In genomic region chr2:64274399-64275173, GRCh38 we compare ENCODE assay signal across 12 cellular contexts.
A peak's percentile ranks its signal among the peaks of the same experiment; 100 is the strongest.
DNase-seq lines count a peak whose midpoint lies in the region; ATAC-seq and TF ChIP-seq lines count a peak whose summit lies in the region.
"Had no signal": no experiment of that assay in that cellular context is flagged by ENCODE, and none has a peak within 500 bp of the region (broad histone marks: within the 10 kb centered on the region; RNA-seq: fewer than 3 reads in every experiment).

No MANE protein-coding gene starts in this region.

- DNase-seq in DMS79 treated with DMSO at 0.1 percent for 48 hours (lab: John Stamatoyannopoulos, UW) (peak; percentile 70), RWPE2 (ENCODE audit: low spot score) (no peak), esophagus muscularis mucosa (ENCODE audit: extremely low spot score) (no peak), sigmoid colon (no peak), HEK293T (ENCODE audit: extremely low spot score) (no peak), medulla oblongata (ENCODE audit: extremely low spot score) (no peak)
- DNase-seq in activated CD4-positive, alpha-beta memory T cell treated with anti-CD3 and anti-CD28 coated beads, Interleukin-2, amount 10 ng/mL, durations not matched to agents 7 days and 5 days: no peak
- DNase-seq: NK-92 treated with Interleukin-12 subunit alpha and Interleukin-12 subunit beta, amount 100 ng/mL, for 24 hours had no signal

- POLR2A ChIA-PET in HEK293T (lab: Yijun Ruan, JAX): no interaction called here
- POLR2A ChIA-PET in activated CD4-positive, alpha-beta memory T cell treated with anti-CD3 and anti-CD28 coated beads, Interleukin-2, amount 10 ng/mL, durations not matched to agents 7 days and 5 days (lab: Charles Lee): no interaction called here

- no peak overlapping the region for H3K4me3 ChIP-seq in RWPE2 (ENCODE audit: severe bottlenecking)
- H3K4me3 ChIP-seq in esophagus muscularis mucosa: no peak overlapping the region
- H3K4me3 ChIP-seq in sigmoid colon: peak overlapping the region in 2 of 4 donors; percentile 5 to 18
- H3K4me3 ChIP-seq: pancreas had no signal

- no peak overlapping the region for H3K4me3 Mint-ChIP-seq in activated CD4-positive, alpha-beta memory T cell treated with anti-CD3 and anti-CD28 coated beads, Interleukin-2, amount 10 ng/mL, durations not matched to agents 7 days and 5 days

- H3K27ac Mint-ChIP-seq in activated CD4-positive, alpha-beta memory T cell treated with anti-CD3 and anti-CD28 coated beads, Interleukin-2, amount 10 ng/mL, durations not matched to agents 7 days and 5 days: no peak overlapping the region

- no peak for TF ChIP-seq EP300 in esophagus muscularis mucosa (IDR thresholded peaks at IDR 0.05)
- no peak for TF ChIP-seq EP300 in sigmoid colon (IDR thresholded peaks at IDR 0.05)

- H3K4me1 ChIP-seq in RWPE2 (ENCODE audit: insufficient read depth, poor library complexity, severe bottlenecking) (peaks cover 44% of the 10 kb centered on the region), esophagus muscularis mucosa (peaks cover 21 to 34% (median 27%) of the 10 kb centered on the region in 4 donors), sigmoid colon (peaks cover 0 to 36% (median 27%) of the 10 kb centered on the region in 4 donors)

- H3K27ac ChIP-seq in RWPE2 (ENCODE audit: poor library complexity, severe bottlenecking) (peak overlapping the region; percentile 97), esophagus muscularis mucosa (replicated peaks in 1 of 4) (peak overlapping the region; percentile 63 to 79 (median 74)), sigmoid colon (peak overlapping the region; percentile 66 to 82 (median 75))
- H3K27ac ChIP-seq: VCaP had no signal

- intact Hi-C loops in esophagus muscularis mucosa (cut with DNase I) (loop anchor here (5.0 kb wide), 1 partner anchor 47 kb away; no protein-coding TSS in a partner anchor), sigmoid colon (cut with DNase I) (loop anchor here (5.0 kb wide), 2 partner anchors 42 to 132 kb away; partner anchors contain the start of gene PELI1)

- CTCF ChIA-PET in HEK293T (lab: Yijun Ruan, JAX): no interaction called here
- CTCF ChIA-PET in activated CD4-positive, alpha-beta memory T cell treated with anti-CD3 and anti-CD28 coated beads, Interleukin-2, amount 10 ng/mL, durations not matched to agents 7 days and 5 days (lab: Charles Lee): no interaction called here

- ATAC-seq in RWPE2 (ENCODE audit: low read depth) (no peak), HG03159 (IDR thresholded peaks at IDR 0.05; ENCODE audit: unreplicated experiment) (no peak)

- H3K4me1 Mint-ChIP-seq in activated CD4-positive, alpha-beta memory T cell treated with anti-CD3 and anti-CD28 coated beads, Interleukin-2, amount 10 ng/mL, durations not matched to agents 7 days and 5 days: peaks cover 26% of the 10 kb centered on the region

- TF ChIP-seq CTCF in RWPE2 (IDR thresholded peaks at IDR 0.05; ENCODE audit: poor library complexity, severe bottlenecking) (no peak), esophagus muscularis mucosa (IDR thresholded peaks at IDR 0.05) (no peak), sigmoid colon (IDR thresholded peaks at IDR 0.05) (no peak)

- no peaks in the 10 kb centered on the region for H3K36me3 ChIP-seq in RWPE2 (ENCODE audit: low read depth)
- no peaks in the 10 kb centered on the region for H3K36me3 ChIP-seq in esophagus muscularis mucosa
- no peaks in the 10 kb centered on the region for H3K36me3 ChIP-seq in sigmoid colon
- H3K36me3 ChIP-seq: brain microvascular endothelial cell, pancreas had no signal

- H3K27me3 ChIP-seq in RWPE2 (ENCODE audit: insufficient read depth, poor library complexity, severe bottlenecking) (no peaks in the 10 kb centered on the region), esophagus muscularis mucosa (no peaks in the 10 kb centered on the region), sigmoid colon (no peaks in the 10 kb centered on the region)
- H3K27me3 ChIP-seq: brain microvascular endothelial cell, pancreas had no signal

- no peaks in the 10 kb centered on the region for H3K36me3 Mint-ChIP-seq in activated CD4-positive, alpha-beta memory T cell treated with anti-CD3 and anti-CD28 coated beads, Interleukin-2, amount 10 ng/mL, durations not matched to agents 7 days and 5 days (ENCODE audit: low read depth)

- H3K9me3 ChIP-seq in RWPE2 (ENCODE audit: severe bottlenecking) (no peaks in the 10 kb centered on the region), esophagus muscularis mucosa (no peaks in the 10 kb centered on the region), sigmoid colon (no peaks in the 10 kb centered on the region)
- H3K9me3 ChIP-seq: pancreas had no signal

- H3K27me3 Mint-ChIP-seq in activated CD4-positive, alpha-beta memory T cell treated with anti-CD3 and anti-CD28 coated beads, Interleukin-2, amount 10 ng/mL, durations not matched to agents 7 days and 5 days: no peaks in the 10 kb centered on the region

- 79% methylated on average over 2 of the region's 2 CpGs for WGBS in esophagus muscularis mucosa
- 59 to 73% methylated on average over 2 of the region's 2 CpGs for WGBS in sigmoid colon, 2 donors

- no peak for TF ChIP-seq POLR2A in esophagus muscularis mucosa (IDR thresholded peaks at IDR 0.05; ENCODE audit: low read depth)
- TF ChIP-seq POLR2A in sigmoid colon (IDR thresholded peaks at IDR 0.05): no peak

- H3K9me3 Mint-ChIP-seq in activated CD4-positive, alpha-beta memory T cell treated with anti-CD3 and anti-CD28 coated beads, Interleukin-2, amount 10 ng/mL, durations not matched to agents 7 days and 5 days: no peaks in the 10 kb centered on the region

TF ChIP-seq in HEK293T, 16 proteins besides CTCF, POLR2A, EP300 and RAD21:
- no peak for TF ChIP-seq ELF4 (IDR thresholded peaks at IDR 0.05)
- TF ChIP-seq FOXK2 (IDR thresholded peaks at IDR 0.05): no peak
- no peak for TF ChIP-seq L3MBTL2 (conservative IDR thresholded peaks at IDR 0.05)
- TF ChIP-seq SUZ12 (IDR thresholded peaks at IDR 0.05): no peak
- no peak for TF ChIP-seq FOXA1 (IDR thresholded peaks at IDR 0.05)
- no peak for TF ChIP-seq ARNT (IDR thresholded peaks at IDR 0.05)
- no peak for TF ChIP-seq FOXM1 (IDR thresholded peaks at IDR 0.05; ENCODE audit: borderline replicate concordance)
- TF ChIP-seq CTBP1 (IDR thresholded peaks at IDR 0.05; ENCODE audit: borderline replicate concordance): no peak
- TF ChIP-seq BHLHE40 (IDR thresholded peaks at IDR 0.05; ENCODE audit: borderline replicate concordance): no peak
- TF ChIP-seq NFRKB (IDR thresholded peaks at IDR 0.05): no peak
- TF ChIP-seq ZNF384 (IDR thresholded peaks at IDR 0.05): no peak
- no peak for TF ChIP-seq SP1 (IDR thresholded peaks at IDR 0.05)
- no peak for TF ChIP-seq LEF1 (IDR thresholded peaks at IDR 0.05; ENCODE audit: borderline replicate concordance)
- TF ChIP-seq, protein P1, sequence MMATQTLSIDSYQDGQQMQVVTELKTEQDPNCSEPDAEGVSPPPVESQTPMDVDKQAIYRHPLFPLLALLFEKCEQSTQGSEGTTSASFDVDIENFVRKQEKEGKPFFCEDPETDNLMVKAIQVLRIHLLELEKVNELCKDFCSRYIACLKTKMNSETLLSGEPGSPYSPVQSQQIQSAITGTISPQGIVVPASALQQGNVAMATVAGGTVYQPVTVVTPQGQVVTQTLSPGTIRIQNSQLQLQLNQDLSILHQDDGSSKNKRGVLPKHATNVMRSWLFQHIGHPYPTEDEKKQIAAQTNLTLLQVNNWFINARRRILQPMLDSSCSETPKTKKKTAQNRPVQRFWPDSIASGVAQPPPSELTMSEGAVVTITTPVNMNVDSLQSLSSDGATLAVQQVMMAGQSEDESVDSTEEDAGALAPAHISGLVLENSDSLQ (IDR thresholded peaks at IDR 0.05): no peak
- no peak for TF ChIP-seq HDGF (IDR thresholded peaks at IDR 0.05; ENCODE audit: borderline replicate concordance)
- TF ChIP-seq TARDBP (IDR thresholded peaks at IDR 0.05): no peak
